ENCODE assay signal across 8 cellular contexts in genomic region chr18:77054288-77054605, GRCh38.
DNase-seq lines count a peak whose midpoint lies in the region; ATAC-seq and TF ChIP-seq lines count a peak whose summit lies in the region.

No MANE protein-coding gene starts in this region.

- H3K27me3 ChIP-seq in dorsolateral prefrontal cortex: no peaks in the 10 kb centered on the region

- intact Hi-C loops in dorsolateral prefrontal cortex (cut with DNase I): loop anchor here in 1 of 2 donors (2.0 kb wide), 1 partner anchor 43 kb away; no protein-coding TSS in a partner anchor

- H3K4me3 ChIP-seq in NB4 (ENCODE audit: low read depth, low read length): peak overlapping the region; percentile 58
- H3K4me3 ChIP-seq in dorsolateral prefrontal cortex: peak overlapping the region in 56 of 59 donors; percentile 1 to 70 (median 46)

- H3K9me3 Mint-ChIP-seq in stimulated activated effector memory CD8-positive, alpha-beta T cell treated with anti-CD3 and anti-CD28 coated beads, Interleukin-12 subunit alpha, Interleukin-12 subunit beta, amount 100 ng/mL, for 72 hours: no peaks in the 10 kb centered on the region

- H3K27ac ChIP-seq in dorsolateral prefrontal cortex: peak overlapping the region; percentile 69 to 100 (median 95)

- H3K4me3 Mint-ChIP-seq in stimulated activated effector memory CD8-positive, alpha-beta T cell treated with anti-CD3 and anti-CD28 coated beads, Interleukin-12 subunit alpha, Interleukin-12 subunit beta, amount 100 ng/mL, for 72 hours: peak overlapping the region; percentile 69

- TF ChIP-seq POLR2A in NB4 (IDR thresholded peaks at IDR 0.05; ENCODE audit: extremely low read depth, insufficient read length): peak; percentile 2

- H3K36me3 Mint-ChIP-seq in stimulated activated effector memory CD8-positive, alpha-beta T cell treated with anti-CD3 and anti-CD28 coated beads, Interleukin-12 subunit alpha, Interleukin-12 subunit beta, amount 100 ng/mL, for 72 hours: peaks cover 39% of the 10 kb centered on the region

- DNase-seq in stimulated activated CD4-positive, alpha-beta T cell treated with anti-CD3 and anti-CD28 coated beads, Interleukin-15, amount 100 ng/mL, for 24 hours: peak; percentile 62
- no peak for DNase-seq in stimulated activated CD4-positive, alpha-beta T cell treated with anti-CD3 and anti-CD28 coated beads, Interleukin-2, amount 100 ng/mL, for 48 hours
- DNase-seq in NB4 (ENCODE audit: low read depth): peak; percentile 86
- no peak for DNase-seq in dorsolateral prefrontal cortex
- no peak for DNase-seq in stimulated activated effector memory CD8-positive, alpha-beta T cell treated with anti-CD3 and anti-CD28 coated beads, Interleukin-12 subunit alpha, Interleukin-12 subunit beta, amount 100 ng/mL, for 72 hours (ENCODE audit: low spot score in 2 of 2)
- DNase-seq in amniotic stem cell (lab: John Stamatoyannopoulos, UW): no peak
- no peak for DNase-seq in middle frontal gyrus (ENCODE audit: extremely low spot score, low spot score)
- no peak for DNase-seq in DMS 273 treated with DMSO at 0.1 percent for 48 hours (lab: John Stamatoyannopoulos, UW)

- peaks cover 63% of the 10 kb centered on the region for H3K4me1 Mint-ChIP-seq in stimulated activated effector memory CD8-positive, alpha-beta T cell treated with anti-CD3 and anti-CD28 coated beads, Interleukin-12 subunit alpha, Interleukin-12 subunit beta, amount 100 ng/mL, for 72 hours

- peak overlapping the region; percentile 98 for H3K27ac Mint-ChIP-seq in stimulated activated effector memory CD8-positive, alpha-beta T cell treated with anti-CD3 and anti-CD28 coated beads, Interleukin-12 subunit alpha, Interleukin-12 subunit beta, amount 100 ng/mL, for 72 hours

- TF ChIP-seq CTCF in NB4 (IDR thresholded peaks at IDR 0.05; ENCODE audit: low read depth, low read length) (no peak), dorsolateral prefrontal cortex (IDR thresholded peaks at IDR 0.05 in 54 of 56, conservative IDR thresholded peaks at IDR 0.05 in 2 of 56; ENCODE audit: low read depth in 1 of 56, partially characterized antibody in 56 of 56) (no peak)

- ATAC-seq in stimulated activated effector memory CD8-positive, alpha-beta T cell treated with anti-CD3 and anti-CD28 coated beads, Interleukin-12 subunit alpha, Interleukin-12 subunit beta, amount 100 ng/mL, for 72 hours: peak; percentile 25

Comparison
In these comparisons a context has a peak if more than half of its experiments do, and no peak if none do; other contexts are left out.
1. DNase-seq: peak in stimulated activated CD4-positive, alpha-beta T cell treated with anti-CD3 and anti-CD28 coated beads, Interleukin-15, amount 100 ng/mL, for 24 hours (single experiment) and NB4 (single experiment); none in stimulated activated CD4-positive, alpha-beta T cell treated with anti-CD3 and anti-CD28 coated beads, Interleukin-2, amount 100 ng/mL, for 48 hours (0 of 2), dorsolateral prefrontal cortex (0 of 10), stimulated activated effector memory CD8-positive, alpha-beta T cell treated with anti-CD3 and anti-CD28 coated beads, Interleukin-12 subunit alpha, Interleukin-12 subunit beta, amount 100 ng/mL, for 72 hours (0 of 2), amniotic stem cell (single experiment), middle frontal gyrus (single experiment) and DMS 273 treated with DMSO at 0.1 percent for 48 hours (single experiment).